Comparison of ENCODE assay signal across 8 cellular contexts in the genomic region with DNA sequence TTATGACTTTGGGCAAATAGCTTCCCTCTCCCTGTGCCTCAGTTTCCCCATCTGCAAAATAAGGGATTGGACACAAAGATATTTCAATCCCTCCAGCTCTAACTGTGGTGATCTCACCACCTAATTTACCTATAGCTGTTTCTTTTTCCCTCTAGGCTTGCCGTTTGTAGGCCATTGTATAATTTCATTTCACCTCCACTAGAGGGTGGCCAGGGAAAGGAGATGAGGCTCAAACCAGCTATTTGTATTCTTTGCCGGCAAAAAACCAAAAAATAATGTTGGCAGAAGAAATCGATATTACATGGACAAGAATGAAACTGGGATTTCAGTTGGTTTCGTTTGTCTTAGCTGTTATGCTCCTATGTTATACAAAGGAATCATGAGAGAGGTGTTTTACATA. TPM values are rescaled to one million over a fixed set of nuclear protein-coding genes. Genes with fewer than 3 reads are reported as not detected.
A peak's percentile ranks its signal among the peaks of the same experiment; 100 is the strongest.
DNase-seq lines count a peak whose midpoint lies in the region; ATAC-seq and TF ChIP-seq lines count a peak whose summit lies in the region.

No MANE protein-coding gene starts in this region.

- no peaks in the 10 kb centered on the region for H4K20me1 ChIP-seq in mammary epithelial cell (ENCODE audit: insufficient read depth, low read length)

- no peak overlapping the region for H3K4me2 ChIP-seq in mammary epithelial cell (ENCODE audit: insufficient read depth, low read depth, low read length)

- no peaks in the 10 kb centered on the region for H3K9me3 Mint-ChIP-seq in stimulated activated memory B cell treated with anti-CD40 and anti-IgM and Interleukin-4, amounts not matched to agents 10 μg/mL and 1 μg/mL and 100 μg/mL, for 72 hours

- no peaks in the 10 kb centered on the region for H3K79me2 ChIP-seq in mammary epithelial cell (ENCODE audit: insufficient read depth, low read length)

- no TSS peak for BruUV-seq in mammary epithelial cell (replicated peaks; lab: Mats Ljungman, UMichigan)

- H3K9me3 ChIP-seq in mammary epithelial cell (replicated peaks; ENCODE audit: insufficient read depth, low read length) (no peaks in the 10 kb centered on the region), lung (ENCODE audit: control insufficient read depth in 2 of 2, insufficient read depth in 1 of 2, low read length in 1 of 2) (no peaks in the 10 kb centered on the region)

- no peak overlapping the region for H3K27ac Mint-ChIP-seq in stimulated activated memory B cell treated with anti-CD40 and anti-IgM and Interleukin-4, amounts not matched to agents 10 μg/mL and 1 μg/mL and 100 μg/mL, for 72 hours

- H3K36me3 Mint-ChIP-seq in stimulated activated memory B cell treated with anti-CD40 and anti-IgM and Interleukin-4, amounts not matched to agents 10 μg/mL and 1 μg/mL and 100 μg/mL, for 72 hours: no peaks in the 10 kb centered on the region

- DNase-seq in A172 (ENCODE audit: low spot score) (peak; percentile 4), EL (peak; percentile 42), NOMO-1 treated with DMSO at 0.1 percent for 48 hours (lab: John Stamatoyannopoulos, UW; ENCODE audit: unreplicated experiment) (peak; percentile 20), mammary epithelial cell (peak; percentile 12), lung (ENCODE audit: low spot score) (no peak)

- CTCF ChIA-PET in mammary epithelial cell (lab: Charles Lee; ENCODE audit: low non-redundant PET): interaction anchor here (0.6 to 1.0 kb wide), 3 partner anchors 72 to 142 kb away, joined by 4 to 17 read pairs (median 9); no protein-coding TSS in a partner anchor

- H3K27me3 Mint-ChIP-seq in stimulated activated memory B cell treated with anti-CD40 and anti-IgM and Interleukin-4, amounts not matched to agents 10 μg/mL and 1 μg/mL and 100 μg/mL, for 72 hours: no peaks in the 10 kb centered on the region

- WGBS in mammary epithelial cell (ENCODE audit: low coverage, missing lambda C conversion rate): 14% methylated on average over 4 of the region's 4 CpGs
- WGBS in lung, 2 donors: 7 to 21% methylated on average over 4 of the region's 4 CpGs

- ATAC-seq in HG03354 (IDR thresholded peaks at IDR 0.05; ENCODE audit: poor library complexity, severe bottlenecking, unreplicated experiment): peak; percentile 68
- ATAC-seq in lung (ENCODE audit: insufficient read depth, low FRiP score): no peak
- no peak for ATAC-seq in stimulated activated memory B cell treated with anti-CD40 and anti-IgM and Interleukin-4, amounts not matched to agents 10 μg/mL and 1 μg/mL and 100 μg/mL, for 72 hours
- no peak for ATAC-seq in HG03439 (IDR thresholded peaks at IDR 0.05; ENCODE audit: unreplicated experiment)

- in situ Hi-C loops in mammary epithelial cell (cut with MboI; ENCODE audit: low sequenced_read_pairs in 2 of 2): loop anchor here in 1 of 2 donors (25.0 kb wide), 1 partner anchor 128 kb away; no protein-coding TSS in a partner anchor

- H3K27me3 ChIP-seq in mammary epithelial cell (ENCODE audit: insufficient read depth, low read length) (no peaks in the 10 kb centered on the region), lung (ENCODE audit: control insufficient read depth, insufficient read depth) (no peaks in the 10 kb centered on the region)

- no peak overlapping the region for H3K4me3 ChIP-seq in mammary epithelial cell (replicated peaks in 1 of 3; ENCODE audit: insufficient read depth in 1 of 3, low read depth in 2 of 3, low read length in 3 of 3)
- H3K4me3 ChIP-seq in lung: no peak overlapping the region

- no peak overlapping the region for H3K9ac ChIP-seq in mammary epithelial cell (ENCODE audit: insufficient read depth, low read length)

- no peaks in the 10 kb centered on the region for H3K4me1 Mint-ChIP-seq in stimulated activated memory B cell treated with anti-CD40 and anti-IgM and Interleukin-4, amounts not matched to agents 10 μg/mL and 1 μg/mL and 100 μg/mL, for 72 hours

- no peak overlapping the region for H3K4me3 Mint-ChIP-seq in stimulated activated memory B cell treated with anti-CD40 and anti-IgM and Interleukin-4, amounts not matched to agents 10 μg/mL and 1 μg/mL and 100 μg/mL, for 72 hours

- intact Hi-C loops in mammary epithelial cell (cut with micrococcal nuclease): loop anchor here (1.0 kb wide), 1 partner anchor 142 kb away; no protein-coding TSS in a partner anchor

- dilution Hi-C loops in mammary epithelial cell (cut with HindIII; ENCODE audit: low sequenced_read_pairs): no loop called here

- H3K4me1 ChIP-seq in mammary epithelial cell (ENCODE audit: insufficient read depth, low read length): no peaks in the 10 kb centered on the region
- no peaks in the 10 kb centered on the region for H3K4me1 ChIP-seq in lung (ENCODE audit: control insufficient read depth in 2 of 2, insufficient read depth in 2 of 2, low read length in 2 of 2)

- H3K27ac ChIP-seq in mammary epithelial cell (ENCODE audit: insufficient read depth, low read depth, low read length): no peak overlapping the region
- H3K27ac ChIP-seq in lung (ENCODE audit: low read depth in 1 of 2, low read length in 1 of 2): no peak overlapping the region

- H2AFZ ChIP-seq in mammary epithelial cell (ENCODE audit: low read depth, low read length): no peak overlapping the region

- TF ChIP-seq CTCF in mammary epithelial cell (conservative IDR thresholded peaks at IDR 0.05 in 1 of 2, IDR thresholded peaks at IDR 0.05 in 1 of 2; ENCODE audit: extremely low read depth in 1 of 2, insufficient read depth in 1 of 2, low read depth in 1 of 2, low read length in 2 of 2) (peak; percentile 48 to 60), lung (IDR thresholded peaks at IDR 0.05; ENCODE audit: control extremely low read depth, extremely low read depth) (peak; percentile 27)

- H3K36me3 ChIP-seq in mammary epithelial cell (ENCODE audit: insufficient read depth, low read length): no peaks in the 10 kb centered on the region
- no peaks in the 10 kb centered on the region for H3K36me3 ChIP-seq in lung (ENCODE audit: control insufficient read depth in 2 of 2, insufficient read depth in 2 of 2, low read length in 2 of 2)

RNA-seq across cellular contexts. Expression of a gene that starts 36.1 kb away (rescaled TPM):
- total RNA-seq in A172 (2014; rRNA removed; shearing (Covaris generic)): 26.5 and 32.7 TPM in 2 replicates
- 1 to 10 TPM; 1.3 to 4.4 TPM for total RNA-seq in mammary epithelial cell
- 2.2 TPM for polyA plus RNA-seq in mammary epithelial cell
- polyA minus RNA-seq in mammary epithelial cell: 1.2 TPM
- 10 to 100 TPM; 27.0 to 32.0 TPM for total RNA-seq in lung
- 10 to 100 TPM; 16.0 to 20.3 TPM for polyA plus RNA-seq in lung
